Comparison of ENCODE assay signal across 19 cellular contexts in genomic region chr18:62107881-62108280, GRCh38.
A peak's percentile ranks its signal among the peaks of the same experiment; 100 is the strongest.
DNase-seq lines count a peak whose midpoint lies in the region; ATAC-seq, FAIRE-seq and TF ChIP-seq lines count a peak whose summit lies in the region.
"Had no signal": no experiment of that assay in that cellular context is flagged by ENCODE, and none has a peak within 500 bp of the region (broad histone marks: within the 10 kb centered on the region; RNA-seq: fewer than 3 reads in every experiment).

No MANE protein-coding gene starts in this region.

- H3K4me1 ChIP-seq in SJCRH30, result peaks cover 17% of the 10 kb centered on the region
- H3K4me1 ChIP-seq: BLaER1 treated with 17β-estradiol and CSF1 and Interleukin-3, amounts not matched to agents 10 nM and 100 nM; HAP-1 had no signal

- H3K36me3 ChIP-seq in SJCRH30, result no peaks in the 10 kb centered on the region
- H3K36me3 ChIP-seq: HAP-1 had no signal

- no peaks in the 10 kb centered on the region for H3K27me3 ChIP-seq in SJCRH30
- H3K27me3 ChIP-seq: BLaER1 treated with 17β-estradiol and CSF1 and Interleukin-3, amounts not matched to agents 10 nM and 100 nM had no signal

- peak; percentile 98 for FAIRE-seq in D721Med (lab: Jason Lieb, UNC)
- FAIRE-seq in GM12891 (lab: Jason Lieb, UNC), result no peak
- FAIRE-seq: GM19239, K562 had no signal

- no peak for ATAC-seq in GM18519 (IDR thresholded peaks at IDR 0.05; ENCODE audit: low FRiP score, unreplicated experiment)
- ATAC-seq in HG02981 (IDR thresholded peaks at IDR 0.05; ENCODE audit: unreplicated experiment), result no peak
- ATAC-seq: CD8-positive, alpha-beta T cell; K562 had no signal

- DNase-seq in D721Med (ENCODE audit: insufficient read length, low spot score) (no peak), GM12891 (ENCODE audit: insufficient read length, low spot score) (no peak), SJCRH30 (peak; percentile 32 to 72), myocyte (ENCODE audit: low read depth) (peak; percentile 88), caudate nucleus (lab: John Stamatoyannopoulos, UW) (no peak)
- no peak for DNase-seq in stimulated activated CD4-positive, alpha-beta T cell treated with anti-CD3 and anti-CD28 coated beads, Interleukin-15, amount 100 ng/mL, for 24 hours
- DNase-seq: Calu3; CD8-positive, alpha-beta T cell; DMS 273 treated with DMSO at 0.1 percent for 48 hours; DMS53; GM23248; IMR-90 had no signal

- TF ChIP-seq CTCF in D721Med (IDR thresholded peaks at IDR 0.05; ENCODE audit: insufficient read depth, missing control alignments), result no peak

- H3K9me3 ChIP-seq in SJCRH30 (replicated peaks), result no peaks in the 10 kb centered on the region
- H3K9me3 ChIP-seq: BLaER1 treated with 17β-estradiol and CSF1 and Interleukin-3, amounts not matched to agents 10 nM and 100 nM; HAP-1 had no signal

- H3K4me3 ChIP-seq in SJCRH30, result no peak overlapping the region
- H3K4me3 ChIP-seq: BLaER1 treated with 17β-estradiol and CSF1 and Interleukin-3, amounts not matched to agents 10 nM and 100 nM; GM23248; HAP-1; K562 had no signal

- no peak for TF ChIP-seq POLR2A in GM12891 (IDR thresholded peaks at IDR 0.05; ENCODE audit: low read depth, low read length)

- peak overlapping the region; percentile 14; the same call in 1 of the 2 replicates for H3K27ac ChIP-seq in SJCRH30
- H3K27ac ChIP-seq in caudate nucleus (ENCODE audit: low read depth, low read length), result no peak overlapping the region
- H3K27ac ChIP-seq: BLaER1 treated with 17β-estradiol and CSF1 and Interleukin-3, amounts not matched to agents 10 nM and 100 nM; GM23248; HL-60 had no signal

TF ChIP-seq in GM12891, 5 proteins besides CTCF, POLR2A, EP300 and RAD21:
- TF ChIP-seq TAF1 (IDR thresholded peaks at IDR 0.05; ENCODE audit: low read depth, low read length), result no peak
- TF ChIP-seq POLR2AphosphoS5 (IDR thresholded peaks at IDR 0.05; ENCODE audit: low read depth, low read length), result no peak
- 0 out of 2 replicates have a peak, but pooled peaks have one; percentile 2 for TF ChIP-seq SPI1 (IDR thresholded peaks at IDR 0.05; ENCODE audit: low read depth, low read length)
- no peak for TF ChIP-seq PAX5 (IDR thresholded peaks at IDR 0.05; ENCODE audit: insufficient read depth, low read length, severe bottlenecking)

Comparison
In these comparisons a context has a peak if more than half of its experiments do, and no peak if none do; other contexts are left out.
1. DNase-seq: peak in SJCRH30 (2 of 2) and myocyte (single experiment); none in D721Med (single experiment), GM12891 (single experiment), stimulated activated CD4-positive, alpha-beta T cell treated with anti-CD3 and anti-CD28 coated beads, Interleukin-15, amount 100 ng/mL, for 24 hours (single experiment) and caudate nucleus (0 of 61).